In the genomic region with DNA sequence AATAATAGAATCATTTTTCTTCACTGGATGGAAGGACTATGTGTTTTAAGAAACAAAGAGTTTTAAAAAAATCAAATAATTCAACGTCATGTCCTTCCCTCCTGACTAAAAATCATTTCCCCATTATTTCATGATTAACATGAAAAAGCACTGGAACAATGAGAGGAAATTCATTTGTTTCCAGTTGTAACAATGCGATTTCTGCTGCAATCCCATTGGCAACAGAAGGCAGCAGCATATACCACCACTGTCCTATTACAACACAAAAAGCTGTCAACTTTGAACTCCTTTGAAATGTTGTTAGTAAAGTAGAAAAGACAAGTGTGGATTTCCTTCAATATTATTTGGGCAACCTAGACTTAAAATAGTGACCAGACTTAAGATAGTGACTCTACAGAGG, we compare ENCODE assay signal across 22 cellular contexts.
"Had no signal": no experiment of that assay in that cellular context is flagged by ENCODE, and none has a peak within 500 bp of the region (broad histone marks: within the 10 kb centered on the region; RNA-seq: fewer than 3 reads in every experiment).

No MANE protein-coding gene starts in this region.

- FAIRE-seq: endometrium, islet of Langerhans, urothelium cell line had no signal

- H3K27me3 ChIP-seq: colonic mucosa, heart right ventricle, suprapubic skin, thyroid gland had no signal

- H3K36me3 ChIP-seq: colonic mucosa, lower lobe of right lung, suprapubic skin, thyroid gland had no signal

- H3K27ac ChIP-seq: colonic mucosa, lower lobe of right lung, psoas muscle, skin epidermis, suprapubic skin, thyroid gland had no signal

- H3K9me3 ChIP-seq: colonic mucosa, heart right ventricle, lower lobe of right lung, psoas muscle, suprapubic skin, thyroid gland had no signal

- H3K4me3 ChIP-seq: colonic mucosa, heart right ventricle, lower lobe of right lung, psoas muscle, skin epidermis, suprapubic skin, thyroid gland had no signal

- H3K4me1 ChIP-seq: colonic mucosa, lower lobe of right lung, psoas muscle, thyroid gland had no signal

- DNase-seq: caudate nucleus; colonic mucosa; effector memory CD4-positive, alpha-beta T cell; foreskin melanocyte; heart right ventricle; hypothalamus; lower lobe of right lung; mesendoderm; naive B cell; psoas muscle; stimulated activated CD4-positive, alpha-beta T cell treated with anti-CD3 and anti-CD28 coated beads, Interleukin-4, amount 100 ng/mL, for 1 hour; stimulated activated CD8-positive, alpha-beta memory T cell treated with anti-CD3 and anti-CD28 coated beads, Interleukin-4, amount 100 ng/mL, for 48 hours; stimulated activated naive CD8-positive, alpha-beta T cell treated with anti-CD3 and anti-CD28 coated beads, Interleukin-15, Interleukin-2, amounts not matched to agents 100 U/mL and 50 U/mL, for 24 hours; thyroid gland had no signal

- ATAC-seq: left lobe of liver; lower lobe of right lung; psoas muscle; sciatic nerve; stimulated activated effector memory CD8-positive, alpha-beta T cell treated with anti-CD3 and anti-CD28 coated beads, Interleukin-12 subunit alpha, Interleukin-12 subunit beta, amount 100 ng/mL, for 72 hours; stimulated activated naive CD8-positive, alpha-beta T cell treated with anti-CD3 and anti-CD28 coated beads, Interleukin-15, Interleukin-2, amounts not matched to agents 100 U/mL and 50 U/mL, for 24 hours had no signal
